In genomic region chr3:170363471-170363994, GRCh38 we compare ENCODE assay signal across 20 cellular contexts. TPM values are rescaled to one million over a fixed set of nuclear protein-coding genes. Genes with fewer than 3 reads are reported as not detected.
DNase-seq lines count a peak whose midpoint lies in the region; ATAC-seq, FAIRE-seq and TF ChIP-seq lines count a peak whose summit lies in the region.
"Had no signal": no experiment of that assay in that cellular context is flagged by ENCODE, and none has a peak within 500 bp of the region (broad histone marks: within the 10 kb centered on the region; RNA-seq: fewer than 3 reads in every experiment).

No MANE protein-coding gene starts in this region.

- no peaks in the 10 kb centered on the region for H3K27me3 ChIP-seq in HUES64 (ENCODE audit: insufficient read depth, low read length)
- no peaks in the 10 kb centered on the region for H3K27me3 ChIP-seq in K562 (ENCODE audit: control insufficient read depth in 2 of 2, insufficient read depth in 2 of 2, low read length in 2 of 2)
- no peaks in the 10 kb centered on the region for H3K27me3 ChIP-seq in thoracic aorta (replicated peaks; ENCODE audit: insufficient read depth)
- H3K27me3 ChIP-seq: esophagus muscularis mucosa, right lobe of liver had no signal

- no peak for DNase-seq in K562 (ENCODE audit: extremely low read depth in 1 of 4, low spot score in 3 of 4)
- no peak for DNase-seq in memory B cell (ENCODE audit: low spot score in 2 of 2)
- DNase-seq in thoracic aorta (ENCODE audit: low spot score) = no peak
- DNase-seq in H4 (ENCODE audit: low spot score) = no peak
- no peak for DNase-seq in activated T-helper 2 cell treated with anti-CD3 and anti-CD28 coated beads, Interferon-gamma antibody, Interleukin-2, Interleukin-4, amounts not matched to agents 10 μg/mL and 5 μg/mL and 100 μg/mL, durations not matched to agents 14 hours and 24 hours and 36 hours (ENCODE audit: low spot score)
- DNase-seq: activated CD4-positive, alpha-beta T cell treated with anti-CD3 and anti-CD28 coated beads, Interleukin-2, amount 10 ng/mL, durations not matched to agents 7 days and 5 days; activated naive CD4-positive, alpha-beta T cell treated with anti-CD3 and anti-CD28 coated beads, Interleukin-2, amount 10 ng/mL, durations not matched to agents 7 days and 5 days; C1 segment of cervical spinal cord; DMS 273 treated with DMSO at 0.1 percent for 48 hours; islet precursor cell; NCI-H1105; NCI-H69; nucleus accumbens; right lobe of liver had no signal

- peak overlapping the region; percentile 96 for H3K4me3 ChIP-seq in HUES64 (ENCODE audit: low read length)
- no peak overlapping the region for H3K4me3 ChIP-seq in K562
- peak overlapping the region; percentile 45 for H3K4me3 ChIP-seq in thoracic aorta
- H3K4me3 ChIP-seq: esophagus muscularis mucosa, right lobe of liver had no signal

- POLR2A ChIA-PET in K562 (lab: Yijun Ruan, JAX) = interaction anchor here (0.6 to 1.2 kb wide), 5 partner anchors 9 to 180 kb away, joined by 3 read pairs; no protein-coding TSS in a partner anchor

- CTCF ChIA-PET in K562 (lab: Yijun Ruan, JAX; ENCODE audit: low intra/inter-chr PET ratio) = no interaction called here

- TF ChIP-seq POLR2A in K562 (conservative IDR thresholded peaks at IDR 0.05) = no peak

- no peaks in the 10 kb centered on the region for H3K9me3 ChIP-seq in HUES64 (ENCODE audit: insufficient read depth, low read depth, low read length)
- H3K9me3 ChIP-seq in K562 (replicated peaks; ENCODE audit: control insufficient read depth, insufficient read depth, low read depth, low read length) = no peaks in the 10 kb centered on the region
- no peaks in the 10 kb centered on the region for H3K9me3 ChIP-seq in thoracic aorta
- H3K9me3 ChIP-seq: esophagus muscularis mucosa, right lobe of liver had no signal

- intact Hi-C loops in K562 (cut with micrococcal nuclease) = loop anchor here (5.0 kb wide), 1 partner anchor 141 kb away; the partner anchor contains the start of gene PRKCI
- intact Hi-C loops in activated T-helper 2 cell treated with anti-CD3 and anti-CD28 coated beads, Interferon-gamma antibody, Interleukin-2, Interleukin-4, amounts not matched to agents 10 μg/mL and 5 μg/mL and 100 μg/mL, durations not matched to agents 14 hours and 24 hours and 36 hours (cut with micrococcal nuclease) = no loop called here

- H3K4me1 Mint-ChIP-seq in memory B cell = peaks cover 31% of the 10 kb centered on the region
- peaks cover 23% of the 10 kb centered on the region for H3K4me1 Mint-ChIP-seq in activated T-helper 2 cell treated with anti-CD3 and anti-CD28 coated beads, Interferon-gamma antibody, Interleukin-2, Interleukin-4, amounts not matched to agents 10 μg/mL and 5 μg/mL and 100 μg/mL, durations not matched to agents 14 hours and 24 hours and 36 hours (ENCODE audit: low read depth)

- no peak for ATAC-seq in K562
- no peak for ATAC-seq in memory B cell (ENCODE audit: low read depth)
- no peak for ATAC-seq in thoracic aorta (ENCODE audit: insufficient number of reproducible peaks, low FRiP score, low read depth)
- no peak for ATAC-seq in GM19328 (IDR thresholded peaks at IDR 0.05; ENCODE audit: unreplicated experiment)
- ATAC-seq: Panc1, right lobe of liver had no signal

- no peak for TF ChIP-seq CTCF in K562 (IDR thresholded peaks at IDR 0.05 in 2 of 3, conservative IDR thresholded peaks at IDR 0.05 in 1 of 3; ENCODE audit: insufficient read depth in 2 of 3, low read depth in 1 of 3, low read length in 3 of 3)
- TF ChIP-seq CTCF in thoracic aorta (IDR thresholded peaks at IDR 0.05) = no peak

- peaks cover 64% of the 10 kb centered on the region for H3K79me2 ChIP-seq in K562 (ENCODE audit: control insufficient read depth, insufficient read depth, low read length)

- in situ Hi-C loops in K562 (cut with MboI) = no loop called here

- peaks cover 15% of the 10 kb centered on the region for H3K36me3 Mint-ChIP-seq in memory B cell
- H3K36me3 Mint-ChIP-seq in activated T-helper 2 cell treated with anti-CD3 and anti-CD28 coated beads, Interferon-gamma antibody, Interleukin-2, Interleukin-4, amounts not matched to agents 10 μg/mL and 5 μg/mL and 100 μg/mL, durations not matched to agents 14 hours and 24 hours and 36 hours (ENCODE audit: low read depth) = peaks cover 54% of the 10 kb centered on the region

- no peak overlapping the region for H3K4me2 ChIP-seq in K562 (ENCODE audit: insufficient read depth, low read length)
- H3K4me2 ChIP-seq: KMS-11 had no signal

- peaks cover 86% of the 10 kb centered on the region for H3K36me3 ChIP-seq in HUES64 (ENCODE audit: insufficient read depth, low read length)
- H3K36me3 ChIP-seq in K562 (ENCODE audit: control insufficient read depth, insufficient read depth, low read length) = peaks cover 25% of the 10 kb centered on the region
- H3K36me3 ChIP-seq in thoracic aorta = no peaks in the 10 kb centered on the region
- H3K36me3 ChIP-seq: right lobe of liver had no signal

- H3K27ac ChIP-seq in HUES64 (ENCODE audit: low read depth, low read length) (no peak overlapping the region), K562 (ENCODE audit: extremely low read depth, low read depth, low read length) (no peak overlapping the region), thoracic aorta (no peak overlapping the region)
- H3K27ac ChIP-seq: esophagus muscularis mucosa, HL-60, KMS-11, right lobe of liver had no signal

- H3K9ac ChIP-seq in HUES64 (ENCODE audit: low read depth, low read length) = no peak overlapping the region
- no peak overlapping the region for H3K9ac ChIP-seq in K562 (ENCODE audit: insufficient read depth in 1 of 2, low read depth in 2 of 2, low read length in 2 of 2)
- H3K9ac ChIP-seq: KMS-11 had no signal

- TF ChIP-seq RAD21 in K562 (CRISPR knock-in tag; conservative IDR thresholded peaks at IDR 0.05 in 1 of 2, IDR thresholded peaks at IDR 0.05 in 1 of 2) = no peak

- H3K27me3 Mint-ChIP-seq in memory B cell = no peaks in the 10 kb centered on the region
- no peaks in the 10 kb centered on the region for H3K27me3 Mint-ChIP-seq in activated T-helper 2 cell treated with anti-CD3 and anti-CD28 coated beads, Interferon-gamma antibody, Interleukin-2, Interleukin-4, amounts not matched to agents 10 μg/mL and 5 μg/mL and 100 μg/mL, durations not matched to agents 14 hours and 24 hours and 36 hours (ENCODE audit: low read depth)
- H3K27me3 Mint-ChIP-seq: activated CD4-positive, alpha-beta T cell treated with anti-CD3 and anti-CD28 coated beads, Interleukin-2, amount 10 ng/mL, durations not matched to agents 7 days and 5 days had no signal

- H4K20me1 ChIP-seq in K562 (replicated peaks; ENCODE audit: control insufficient read depth, insufficient read depth, low read length) = 0 out of 2 replicates have a peak, but pooled peaks cover 1% of the 10 kb centered on the region

- no peaks in the 10 kb centered on the region for H3K9me3 Mint-ChIP-seq in memory B cell
- no peaks in the 10 kb centered on the region for H3K9me3 Mint-ChIP-seq in activated T-helper 2 cell treated with anti-CD3 and anti-CD28 coated beads, Interferon-gamma antibody, Interleukin-2, Interleukin-4, amounts not matched to agents 10 μg/mL and 5 μg/mL and 100 μg/mL, durations not matched to agents 14 hours and 24 hours and 36 hours

- H3K4me1 ChIP-seq in HUES64 (ENCODE audit: insufficient read depth, low read length) (peaks cover 23% of the 10 kb centered on the region), K562 (replicated peaks in 1 of 2; ENCODE audit: control insufficient read depth in 2 of 2, insufficient read depth in 2 of 2, low read length in 2 of 2) (peaks cover 2 to 26% of the 10 kb centered on the region in 2 experiments; a peak in 4 of 5 replicates), thoracic aorta (ENCODE audit: control insufficient read depth in 1 of 2, low read depth in 2 of 2) (peaks cover 58 to 77% of the 10 kb centered on the region in 2 donors)

- no peak overlapping the region for H3K4me3 Mint-ChIP-seq in memory B cell
- H3K4me3 Mint-ChIP-seq in activated T-helper 2 cell treated with anti-CD3 and anti-CD28 coated beads, Interferon-gamma antibody, Interleukin-2, Interleukin-4, amounts not matched to agents 10 μg/mL and 5 μg/mL and 100 μg/mL, durations not matched to agents 14 hours and 24 hours and 36 hours (ENCODE audit: low read depth) = no peak overlapping the region
- H3K4me3 Mint-ChIP-seq: activated CD4-positive, alpha-beta T cell treated with anti-CD3 and anti-CD28 coated beads, Interleukin-2, amount 10 ng/mL, durations not matched to agents 7 days and 5 days; activated naive CD4-positive, alpha-beta T cell treated with anti-CD3 and anti-CD28 coated beads, Interleukin-2, amount 10 ng/mL, durations not matched to agents 7 days and 5 days had no signal

- H3K9me1 ChIP-seq in K562 (ENCODE audit: control insufficient read depth, insufficient read depth, low read length) = no peaks in the 10 kb centered on the region

- no peak for FAIRE-seq in K562 (lab: Jason Lieb, UNC)

- WGBS in HUES64 = 94% methylated on average over 11 of the region's 11 CpGs
- WGBS in K562 (ENCODE audit: insufficient coverage, low coverage, missing lambda C conversion rate) = 87% methylated on average over 11 of the region's 11 CpGs

- H3K27ac Mint-ChIP-seq in memory B cell = peak overlapping the region; percentile 28
- H3K27ac Mint-ChIP-seq in activated T-helper 2 cell treated with anti-CD3 and anti-CD28 coated beads, Interferon-gamma antibody, Interleukin-2, Interleukin-4, amounts not matched to agents 10 μg/mL and 5 μg/mL and 100 μg/mL, durations not matched to agents 14 hours and 24 hours and 36 hours = no peak overlapping the region
- H3K27ac Mint-ChIP-seq: activated CD4-positive, alpha-beta T cell treated with anti-CD3 and anti-CD28 coated beads, Interleukin-2, amount 10 ng/mL, durations not matched to agents 7 days and 5 days; activated naive CD4-positive, alpha-beta T cell treated with anti-CD3 and anti-CD28 coated beads, Interleukin-2, amount 10 ng/mL, durations not matched to agents 7 days and 5 days had no signal

- H2AFZ ChIP-seq in K562 (ENCODE audit: low read depth, low read length) = no peak overlapping the region

- no TSS peak for BruUV-seq in K562 (replicated peaks; lab: Mats Ljungman, UMichigan)

- TF ChIP-seq EP300 in K562 (IDR thresholded peaks at IDR 0.05; ENCODE audit: low read length) = no peak

RNA-seq across cellular contexts. Expression of gene SKIL, which starts 6.0 kb away (rescaled TPM):
- polyA plus RNA-seq in HUES64 (2013, experiment 1 of 2) = 65.0 TPM
- polyA plus RNA-seq in HUES64 (2013, experiment 2 of 2) = 67.6 TPM
- 19.4 and 45.9 TPM in 2 replicates for total RNA-seq in K562 (2011; cell fraction: chromatin; rRNA removed; ENCODE audit: low replicate concordance)
- total RNA-seq in K562 (2011; cell fraction: nucleolus; rRNA removed) = 7.0 and 9.3 TPM in 2 replicates
- 15.2 and 16.4 TPM in 2 replicates for total RNA-seq in K562 (2011; cell fraction: nucleoplasm; rRNA removed)
- total RNA-seq in K562 (2014; rRNA removed) = 11.5 and 19.1 TPM in 2 replicates
- total RNA-seq in K562 (2014; rRNA removed; fragmentation: Illumina TruSeq; extraction: Trizol) = 16.2 and 20.0 TPM in 2 replicates
- total RNA-seq in K562 (2015; rRNA removed; fragmentation: Illumina TruSeq; extraction: Trizol) = 15.5 and 15.6 TPM in 2 replicates
- total RNA-seq in K562 (2021) = 14.1 and 14.3 TPM in 2 replicates
- 5.7 and 6.7 TPM in 2 replicates for polyA plus RNA-seq in K562 (2011; rRNA removed)
- polyA plus RNA-seq in K562 (2011; cell fraction: cytosol; rRNA removed) = 1.4 and 2.6 TPM in 2 replicates
- 4.0 and 4.2 TPM in 2 replicates for polyA plus RNA-seq in K562 (2011; cell fraction: nucleus; rRNA removed)
- 7.3 and 9.6 TPM in 2 replicates for polyA plus RNA-seq in K562 (2012)
- polyA plus RNA-seq in K562 (2014; fragmentation: Illumina TruSeq; extraction: Trizol) = 4.2 and 4.8 TPM in 2 replicates
- polyA plus RNA-seq in K562 (2014; fragmentation: Nextera tagmentation; extraction: Ambion mirVana) = 1 to 10 TPM; 4.4 to 9.7 TPM
- polyA plus RNA-seq in K562 (2014; rRNA removed) = 4.3 and 5.5 TPM in 2 replicates
- 30.7 and 32.7 TPM in 2 replicates for polyA minus RNA-seq in K562 (2011; rRNA and poly(A)+ RNA removed)
- polyA minus RNA-seq in K562 (2011; cell fraction: cytosol; rRNA and poly(A)+ RNA removed) = 14.4 and 18.0 TPM in 2 replicates
- 5.0 and 8.0 TPM in 2 replicates for polyA minus RNA-seq in K562 (2011; cell fraction: nucleus; rRNA and poly(A)+ RNA removed)
- 100 to 1,000 TPM in 1 of 2 donors, 10 to 100 TPM in 1; 60.1 to 104 TPM for total RNA-seq in thoracic aorta
- 36.4 and 43.0 TPM in 2 replicates for total RNA-seq in H4 (2014; rRNA removed; shearing (Covaris generic))
- total RNA-seq in activated T-helper 2 cell treated with anti-CD3 and anti-CD28 coated beads, Interferon-gamma antibody, Interleukin-2, Interleukin-4, amounts not matched to agents 10 μg/mL and 5 μg/mL and 100 μg/mL, durations not matched to agents 14 hours and 24 hours and 36 hours = 31.2 and 33.2 TPM in 2 replicates

RNA-seq across cellular contexts. Expression of gene CLDN11, which starts 55.1 kb away (rescaled TPM):
- polyA plus RNA-seq in HUES64 (2013, experiment 1 of 2) = 14.1 TPM
- polyA plus RNA-seq in HUES64 (2013, experiment 2 of 2) = 23.8 TPM
- total RNA-seq in K562 (2011; cell fraction: chromatin; rRNA removed; ENCODE audit: low replicate concordance) = 0.25 and 0.30 TPM in 2 replicates
- 0.67 and 0.79 TPM in 2 replicates for total RNA-seq in K562 (2011; cell fraction: nucleolus; rRNA removed)
- 0.76 and 0.95 TPM in 2 replicates for total RNA-seq in K562 (2011; cell fraction: nucleoplasm; rRNA removed)
- total RNA-seq in K562 (2014; rRNA removed) (0.37 and 0.41 TPM in 2 replicates), K562 (2014; rRNA removed; fragmentation: Illumina TruSeq; extraction: Trizol) (0.16 and 0.18 TPM in 2 replicates), K562 (2015; rRNA removed; fragmentation: Illumina TruSeq; extraction: Trizol) (0.26 and 0.33 TPM in 2 replicates), K562 (2021) (0.24 and 0.42 TPM in 2 replicates), thoracic aorta (1 to 10 TPM; 2.5 to 2.7 TPM)
- polyA plus RNA-seq in K562 (2011; rRNA removed) (not detected in 2 replicates), K562 (2014; fragmentation: Illumina TruSeq; extraction: Trizol) (0.17 and 0.18 TPM in 2 replicates), K562 (2014; fragmentation: Nextera tagmentation; extraction: Ambion mirVana) (under 1 TPM; 0.14 to 0.15 TPM), K562 (2014; rRNA removed) (0.05 and 0.16 TPM in 2 replicates)
- polyA plus RNA-seq in K562 (2011; cell fraction: cytosol; rRNA removed) = 0.22 TPM in 1 of 2 replicates, not detected in the other
- polyA plus RNA-seq in K562 (2011; cell fraction: nucleus; rRNA removed) = not detected in 2 replicates
- polyA plus RNA-seq in K562 (2012) = 0.17 and 0.42 TPM in 2 replicates
- polyA minus RNA-seq in K562 (2011; rRNA and poly(A)+ RNA removed) = 0.32 TPM in 1 of 2 replicates, not detected in the other
- 0.57 TPM in 1 of 2 replicates, not detected in the other for polyA minus RNA-seq in K562 (2011; cell fraction: cytosol; rRNA and poly(A)+ RNA removed)
- not detected in 2 replicates for polyA minus RNA-seq in K562 (2011; cell fraction: nucleus; rRNA and poly(A)+ RNA removed)
- total RNA-seq in H4 (2014; rRNA removed; shearing (Covaris generic)) = 0.06 TPM in 1 of 2 replicates, not detected in the other
- 0.18 TPM in 1 of 2 replicates, not detected in the other for total RNA-seq in activated T-helper 2 cell treated with anti-CD3 and anti-CD28 coated beads, Interferon-gamma antibody, Interleukin-2, Interleukin-4, amounts not matched to agents 10 μg/mL and 5 μg/mL and 100 μg/mL, durations not matched to agents 14 hours and 24 hours and 36 hours
- total RNA-seq: activated CD4-positive, alpha-beta T cell treated with anti-CD3 and anti-CD28 coated beads, Interleukin-2, amount 10 ng/mL, durations not matched to agents 7 days and 5 days had no signal
